1 cellular context compared by ENCODE assay signal in genomic region chr21:35006771-35007170, GRCh38.
TF ChIP-seq lines count a peak whose summit lies in the region.

No MANE protein-coding gene starts in this region.

TF ChIP-seq in IMR-90, 13 proteins besides CTCF, POLR2A, EP300 and RAD21:
- TF ChIP-seq NFE2L2 (IDR thresholded peaks at IDR 0.05; ENCODE audit: low read depth, low read length) (no peak), MAZ (IDR thresholded peaks at IDR 0.05; ENCODE audit: borderline replicate concordance, low read depth, low read length) (no peak), CEBPB (IDR thresholded peaks at IDR 0.05; ENCODE audit: low read depth, low read length) (no peak), MAFK (IDR thresholded peaks at IDR 0.05; ENCODE audit: low read depth, low read length) (no peak), RCOR1 (IDR thresholded peaks at IDR 0.05; ENCODE audit: insufficient replicate concordance, low read length) (no peak), MXI1 (IDR thresholded peaks at IDR 0.05; ENCODE audit: borderline replicate concordance, low read depth, low read length) (no peak), FOS (IDR thresholded peaks at IDR 0.05; ENCODE audit: low read depth, low read length) (no peak), RFX5 (IDR thresholded peaks at IDR 0.05; ENCODE audit: low read depth, low read length) (no peak), CHD1 (IDR thresholded peaks at IDR 0.05; ENCODE audit: low read depth, low read length) (no peak), BHLHE40 (IDR thresholded peaks at IDR 0.05; ENCODE audit: low read depth, low read length) (no peak)
- TF ChIP-seq, protein P1, sequence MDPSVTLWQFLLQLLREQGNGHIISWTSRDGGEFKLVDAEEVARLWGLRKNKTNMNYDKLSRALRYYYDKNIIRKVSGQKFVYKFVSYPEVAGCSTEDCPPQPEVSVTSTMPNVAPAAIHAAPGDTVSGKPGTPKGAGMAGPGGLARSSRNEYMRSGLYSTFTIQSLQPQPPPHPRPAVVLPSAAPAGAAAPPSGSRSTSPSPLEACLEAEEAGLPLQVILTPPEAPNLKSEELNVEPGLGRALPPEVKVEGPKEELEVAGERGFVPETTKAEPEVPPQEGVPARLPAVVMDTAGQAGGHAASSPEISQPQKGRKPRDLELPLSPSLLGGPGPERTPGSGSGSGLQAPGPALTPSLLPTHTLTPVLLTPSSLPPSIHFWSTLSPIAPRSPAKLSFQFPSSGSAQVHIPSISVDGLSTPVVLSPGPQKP (IDR thresholded peaks at IDR 0.05; ENCODE audit: borderline replicate concordance, low read depth, low read length), result no peak
- TF ChIP-seq, protein P2, sequence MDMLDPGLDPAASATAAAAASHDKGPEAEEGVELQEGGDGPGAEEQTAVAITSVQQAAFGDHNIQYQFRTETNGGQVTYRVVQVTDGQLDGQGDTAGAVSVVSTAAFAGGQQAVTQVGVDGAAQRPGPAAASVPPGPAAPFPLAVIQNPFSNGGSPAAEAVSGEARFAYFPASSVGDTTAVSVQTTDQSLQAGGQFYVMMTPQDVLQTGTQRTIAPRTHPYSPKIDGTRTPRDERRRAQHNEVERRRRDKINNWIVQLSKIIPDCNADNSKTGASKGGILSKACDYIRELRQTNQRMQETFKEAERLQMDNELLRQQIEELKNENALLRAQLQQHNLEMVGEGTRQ (IDR thresholded peaks at IDR 0.05; ENCODE audit: low read depth, low read length), result no peak
TF ChIP-seq in IMR-90: peak in this region for 0.
